ENCODE assay signal across 1 cellular context in the genomic region with DNA sequence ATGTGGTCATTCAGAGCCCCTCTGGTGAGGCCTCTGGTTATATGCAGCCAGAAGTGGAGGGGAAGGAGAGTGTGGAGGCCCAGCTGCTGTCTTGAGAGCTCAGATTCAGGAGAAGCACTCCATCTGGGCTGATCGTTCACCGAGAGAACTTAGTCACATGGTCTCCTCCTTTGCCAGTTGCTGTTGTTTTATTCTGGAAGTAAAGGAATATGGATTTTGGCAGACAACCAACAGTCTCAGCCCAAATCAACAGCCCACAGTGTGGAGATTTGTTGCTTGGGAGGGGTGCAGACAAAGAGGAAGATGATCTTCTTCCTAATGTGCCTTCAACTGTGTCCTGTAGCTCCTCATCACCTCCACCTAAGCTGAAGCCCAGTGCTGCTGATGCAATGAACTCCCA.
TF ChIP-seq lines count a peak whose summit lies in the region.

No MANE protein-coding gene starts in this region.

TF ChIP-seq in GM23338, 12 proteins besides CTCF, POLR2A, EP300 and RAD21 (continued from another document):
- no peak for TF ChIP-seq ZNF462 (CRISPR knock-in tag; IDR thresholded peaks at IDR 0.05)
